Comparison of ENCODE assay signal across 22 cellular contexts in the genomic region with DNA sequence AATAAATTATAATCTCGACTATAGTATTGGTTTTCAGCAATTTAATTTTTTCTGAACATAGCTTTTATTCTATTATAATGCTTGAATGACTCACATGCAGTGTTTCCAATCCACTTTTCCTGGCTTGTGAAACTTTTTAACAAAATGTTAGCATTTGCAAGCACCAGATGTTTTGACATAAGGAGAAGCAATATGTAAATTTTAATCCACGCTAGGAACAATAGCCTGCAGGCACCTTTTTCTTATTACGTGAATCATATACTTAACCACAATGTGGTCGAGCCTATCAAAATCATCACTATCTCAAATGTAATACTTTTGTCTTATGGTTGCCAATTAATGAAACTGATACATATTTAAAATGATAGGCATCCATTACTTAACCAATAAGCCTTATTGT.
"Had no signal": no experiment of that assay in that cellular context is flagged by ENCODE, and none has a peak within 500 bp of the region (broad histone marks: within the 10 kb centered on the region; RNA-seq: fewer than 3 reads in every experiment).

No MANE protein-coding gene starts in this region.

- H3K4me3 ChIP-seq: esophagus muscularis mucosa, gastroesophageal sphincter, heart left ventricle, mucosa of descending colon, suprapubic skin, transverse colon, uterus had no signal

- H3K9me3 ChIP-seq: esophagus muscularis mucosa, gastroesophageal sphincter, heart left ventricle, mucosa of descending colon, suprapubic skin, transverse colon, uterus had no signal

- DNase-seq: activated B cell treated with CpG ODN at 0.5 μM for 24 hours; activated CD4-positive, alpha-beta memory T cell treated with anti-CD3 and anti-CD28 coated beads, Interleukin-2, amount 10 ng/mL, durations not matched to agents 7 days and 5 days; activated CD4-positive, alpha-beta T cell treated with anti-CD3 and anti-CD28 coated beads for 48 hours; activated CD8-positive, alpha-beta memory T cell treated with anti-CD3 and anti-CD28 coated beads, Interleukin-2, amount 10 ng/mL, durations not matched to agents 7 days and 5 days; activated naive CD4-positive, alpha-beta T cell; activated naive CD8-positive, alpha-beta T cell treated with anti-CD3 and anti-CD28 coated beads for 36 hours; anterior cingulate cortex; cerebellar nuclear complex; effector CD8-positive, alpha-beta T cell; heart left ventricle; left ventricle myocardium superior; mucosa of descending colon; naive B cell; stimulated activated CD4-positive, alpha-beta T cell treated with anti-CD3 and anti-CD28 coated beads, Interleukin-2, amount 100 ng/mL, for 24 hours; stimulated activated naive CD8-positive, alpha-beta T cell treated with anti-CD3 and anti-CD28 coated beads, Interleukin-15, amount 100 ng/mL, for 72 hours; T-helper 1 cell; T-helper 9 cell; transverse colon; uterus had no signal

- H3K27ac ChIP-seq: esophagus muscularis mucosa, gastroesophageal sphincter, heart left ventricle, suprapubic skin, transverse colon, uterus had no signal

- H3K27me3 ChIP-seq: esophagus muscularis mucosa, gastroesophageal sphincter, heart left ventricle, suprapubic skin, transverse colon, uterus had no signal

- H3K36me3 ChIP-seq: esophagus muscularis mucosa, gastroesophageal sphincter, heart left ventricle, suprapubic skin, transverse colon, uterus had no signal

- H3K4me1 ChIP-seq: esophagus muscularis mucosa, gastroesophageal sphincter, heart left ventricle, suprapubic skin, transverse colon, uterus had no signal
